In the genomic region with DNA sequence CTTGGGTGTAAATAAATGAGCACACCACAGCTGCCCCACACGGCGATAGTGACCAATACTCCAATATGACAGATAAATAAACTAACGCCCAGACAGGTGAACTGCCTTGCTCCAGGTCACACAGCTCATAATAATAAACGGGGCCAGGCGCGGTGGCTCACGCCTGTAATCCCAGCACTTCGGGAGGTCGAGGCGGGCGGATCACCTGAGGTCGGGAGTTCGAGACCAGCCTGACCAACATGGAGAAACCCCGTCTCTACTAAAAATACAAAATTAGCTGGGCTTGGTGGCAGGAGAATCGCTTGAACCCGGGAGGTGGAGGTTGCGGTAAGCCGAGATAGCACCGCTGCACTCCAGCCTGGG, we compare ENCODE assay signal across 8 cellular contexts. TPM values are rescaled to one million over a fixed set of nuclear protein-coding genes. Genes with fewer than 3 reads are reported as not detected.
DNase-seq lines count a peak whose midpoint lies in the region; ATAC-seq and TF ChIP-seq lines count a peak whose summit lies in the region.
"Not testable (repeated sequence)": the region's sequence is repeated elsewhere in the genome, so short reads cannot be mapped to it uniquely, and the experiment has no call there.

No MANE protein-coding gene starts in this region.

- peaks cover 16% of the 10 kb centered on the region for H3K23me2 ChIP-seq in H9 (ENCODE audit: insufficient read length, low read depth, low read length, poor library complexity, severe bottlenecking)

- not testable (repeated sequence) for H4K20me1 ChIP-seq in H9 (ENCODE audit: control insufficient read depth, insufficient read depth, insufficient read length)

- H3K36me3 ChIP-seq in heart left ventricle (peaks cover 0 to 35% (median 32%) of the 10 kb centered on the region in 9 donors), muscle layer of duodenum (ENCODE audit: control insufficient read depth in 1 of 2, insufficient read depth in 2 of 2, low read length in 2 of 2) (peaks cover 25 to 31% of the 10 kb centered on the region in 2 donors), skeletal muscle satellite cell (ENCODE audit: insufficient read depth, low read length) (peaks cover 37% of the 10 kb centered on the region)

- H3K4me1 Mint-ChIP-seq in H9, result peaks cover 64 to 69% of the 10 kb centered on the region in 2 experiments
- peaks cover 25% of the 10 kb centered on the region for H3K4me1 Mint-ChIP-seq in T-helper 17 cell
- H3K4me1 Mint-ChIP-seq in activated naive CD4-positive, alpha-beta T cell treated with anti-CD3 and anti-CD28 coated beads, Interleukin-2, amount 10 ng/mL, durations not matched to agents 7 days and 5 days, result peaks cover 24% of the 10 kb centered on the region
- peaks cover 76% of the 10 kb centered on the region for H3K4me1 Mint-ChIP-seq in chondrocyte (ENCODE audit: low read depth)
- H3K4me1 Mint-ChIP-seq in type B pancreatic cell (ENCODE audit: unreplicated experiment), result peaks cover 42% of the 10 kb centered on the region

- not testable (repeated sequence) for H3T11ph ChIP-seq in H9 (ENCODE audit: low read length)

- H3K27ac ChIP-seq in H9 (ENCODE audit: insufficient read length, low read depth, low read length); muscle layer of duodenum (ENCODE audit: low read length): not testable (repeated sequence)
- H3K27ac ChIP-seq in heart left ventricle, result peak overlapping the region; percentile 47 to 100 (median 93)

- H2BK20ac ChIP-seq in H9 (ENCODE audit: low read depth, low read length, poor library complexity, severe bottlenecking), result not testable (repeated sequence)

- peak; percentile 20 for DNase-seq in H9
- DNase-seq in T-helper 17 cell; activated naive CD4-positive, alpha-beta T cell treated with anti-CD3 and anti-CD28 coated beads, Interleukin-2, amount 10 ng/mL, durations not matched to agents 7 days and 5 days; heart left ventricle; type B pancreatic cell (ENCODE audit: extremely low spot score, unreplicated experiment): not testable (repeated sequence)
- DNase-seq in chondrocyte (ENCODE audit: low spot score), result peak; percentile 41

- H3K9ac ChIP-seq in H9 (ENCODE audit: extremely low read depth, insufficient read length, low read length); skeletal muscle satellite cell (ENCODE audit: low read depth, low read length): not testable (repeated sequence)

- intact Hi-C loops in heart left ventricle (cut with DNase I), result not testable (repeated sequence)

- H2AK5ac ChIP-seq in H9 (ENCODE audit: insufficient read length, low read length), result not testable (repeated sequence)

- H2AFZ ChIP-seq in H9 (ENCODE audit: low read length), result not testable (repeated sequence)

- not testable (repeated sequence) for H3K18ac ChIP-seq in H9 (ENCODE audit: insufficient read length, low read depth, low read length)

- H3K23ac ChIP-seq in H9 (ENCODE audit: insufficient read length, low read depth, low read length), result not testable (repeated sequence)

- not testable (repeated sequence) for H4K91ac ChIP-seq in H9 (ENCODE audit: insufficient read length, low read depth, low read length)

- H3K4me1 ChIP-seq in H9 (ENCODE audit: insufficient read depth, low read length), result peaks cover 13% of the 10 kb centered on the region
- H3K4me1 ChIP-seq in heart left ventricle, result peaks cover 0 to 72% (median 38%) of the 10 kb centered on the region in 12 donors
- peaks cover 8 to 51% of the 10 kb centered on the region in 2 donors for H3K4me1 ChIP-seq in muscle layer of duodenum (ENCODE audit: control insufficient read depth in 1 of 2, insufficient read depth in 2 of 2, low read length in 2 of 2)
- peaks cover 49% of the 10 kb centered on the region for H3K4me1 ChIP-seq in skeletal muscle satellite cell (ENCODE audit: control insufficient read depth, insufficient read depth, low read length)

- not testable (repeated sequence) for TF ChIP-seq CTCF in H9 (conservative IDR thresholded peaks at IDR 0.05); chondrocyte (IDR thresholded peaks at IDR 0.05); heart left ventricle (IDR thresholded peaks at IDR 0.05); type B pancreatic cell (conservative IDR thresholded peaks at IDR 0.05)

- H3K27me3 Mint-ChIP-seq in H9 (ENCODE audit: low read depth) (peaks cover 58% of the 10 kb centered on the region), T-helper 17 cell (peaks cover 13% of the 10 kb centered on the region), type B pancreatic cell (peaks cover 38% of the 10 kb centered on the region)
- peaks cover 76% of the 10 kb centered on the region for H3K27me3 Mint-ChIP-seq in activated naive CD4-positive, alpha-beta T cell treated with anti-CD3 and anti-CD28 coated beads, Interleukin-2, amount 10 ng/mL, durations not matched to agents 7 days and 5 days
- not testable (repeated sequence) for H3K27me3 Mint-ChIP-seq in chondrocyte (ENCODE audit: low read depth)

- not testable (repeated sequence) for H3K79me2 ChIP-seq in H9 (ENCODE audit: insufficient read depth, low read length)

- not testable (repeated sequence) for H4K8ac ChIP-seq in H9 (replicated peaks; ENCODE audit: insufficient read length, low read depth, low read length)

- not testable (repeated sequence) for TF ChIP-seq POLR2A in heart left ventricle (IDR thresholded peaks at IDR 0.05)

- not testable (repeated sequence) for H4K5ac ChIP-seq in H9 (ENCODE audit: insufficient read length, low read depth, low read length)

- not testable (repeated sequence) for H2BK120ac ChIP-seq in H9 (ENCODE audit: low read depth, low read length, poor library complexity, severe bottlenecking)

- H2BK5ac ChIP-seq in H9 (ENCODE audit: insufficient read length, low read length), result not testable (repeated sequence)

- not testable (repeated sequence) for H3K79me1 ChIP-seq in H9 (ENCODE audit: insufficient read depth, low read depth, low read length, poor library complexity, severe bottlenecking)

- H3K27me3 ChIP-seq in H9 (ENCODE audit: insufficient read depth, low read length), result peaks cover 39% of the 10 kb centered on the region
- peaks cover 0 to 18% (median 0%) of the 10 kb centered on the region in 9 donors for H3K27me3 ChIP-seq in heart left ventricle
- not testable (repeated sequence) for H3K27me3 ChIP-seq in muscle layer of duodenum (ENCODE audit: low read depth, low read length); skeletal muscle satellite cell (ENCODE audit: control insufficient read depth, insufficient read depth, low read length)

- H3K36me3 Mint-ChIP-seq in H9 (ENCODE audit: insufficient read depth in 1 of 3, low read depth in 3 of 3); T-helper 17 cell (ENCODE audit: low read depth); activated naive CD4-positive, alpha-beta T cell treated with anti-CD3 and anti-CD28 coated beads, Interleukin-2, amount 10 ng/mL, durations not matched to agents 7 days and 5 days; chondrocyte (ENCODE audit: low read depth); type B pancreatic cell: not testable (repeated sequence)

- no CpG with 5 or more reads among the region's 19 CpGs for WGBS in H9 (ENCODE audit: extremely low coverage, insufficient read length, low lambda C conversion rate)
- WGBS in heart left ventricle, 4 donors, result 52 to 71% (median 64%) methylated on average over 19 of the region's 19 CpGs

- not testable (repeated sequence) for H3K56ac ChIP-seq in H9 (ENCODE audit: insufficient read length, low read depth, low read length)

- H3K4me3 Mint-ChIP-seq in H9 (peak overlapping the region in 1 of 2 experiments; percentile 52; a peak in 3 of 5 replicates), T-helper 17 cell (peak overlapping the region; percentile 85), chondrocyte (ENCODE audit: unreplicated experiment) (peak overlapping the region; percentile 70), type B pancreatic cell (peak overlapping the region; percentile 71)
- peak overlapping the region; percentile 43 for H3K4me3 Mint-ChIP-seq in activated naive CD4-positive, alpha-beta T cell treated with anti-CD3 and anti-CD28 coated beads, Interleukin-2, amount 10 ng/mL, durations not matched to agents 7 days and 5 days

- peak overlapping the region in 11 of 12 donors; percentile 48 to 99 (median 79) for H3K4me3 ChIP-seq in heart left ventricle
- H3K4me3 ChIP-seq in muscle layer of duodenum (ENCODE audit: low read depth in 1 of 2, low read length in 2 of 2), result peak overlapping the region; percentile 42 to 60
- not testable (repeated sequence) for H3K4me3 ChIP-seq in skeletal muscle satellite cell (ENCODE audit: low read length)

- not testable (repeated sequence) for H2BK12ac ChIP-seq in H9 (ENCODE audit: insufficient read length, low read depth, low read length)

- not testable (repeated sequence) for H3K4ac ChIP-seq in H9 (ENCODE audit: low read depth, low read length)

- not testable (repeated sequence) for H3K9me3 Mint-ChIP-seq in H9; activated naive CD4-positive, alpha-beta T cell treated with anti-CD3 and anti-CD28 coated beads, Interleukin-2, amount 10 ng/mL, durations not matched to agents 7 days and 5 days; chondrocyte (ENCODE audit: low read depth); type B pancreatic cell

- not testable (repeated sequence) for ATAC-seq in T-helper 17 cell, heart left ventricle

- H3K9me3 ChIP-seq in H9 (ENCODE audit: control insufficient read depth, low read depth, low read length); T-helper 17 cell (ENCODE audit: control insufficient read depth, low read length, poor library complexity, severe bottlenecking); heart left ventricle; muscle layer of duodenum (ENCODE audit: control insufficient read depth in 1 of 2, low read length in 2 of 2); skeletal muscle satellite cell (replicated peaks; ENCODE audit: low read length): not testable (repeated sequence)

- H3K4me2 ChIP-seq in H9 (ENCODE audit: insufficient read depth, insufficient read length, low read length), result not testable (repeated sequence)
- peak overlapping the region; percentile 85 for H3K4me2 ChIP-seq in skeletal muscle satellite cell (ENCODE audit: low read length)

- not testable (repeated sequence) for H2BK15ac ChIP-seq in H9 (ENCODE audit: low read depth, low read length)

- CTCF ChIA-PET in activated naive CD4-positive, alpha-beta T cell treated with anti-CD3 and anti-CD28 coated beads, Interleukin-2, amount 10 ng/mL, durations not matched to agents 7 days and 5 days (lab: Charles Lee), result interaction anchor here (0.7 to 2.1 kb wide), 7 partner anchors 9 to 466 kb away, joined by 3 to 23 read pairs (median 3); no protein-coding TSS in a partner anchor

- H3K27ac Mint-ChIP-seq in H9; T-helper 17 cell; activated naive CD4-positive, alpha-beta T cell treated with anti-CD3 and anti-CD28 coated beads, Interleukin-2, amount 10 ng/mL, durations not matched to agents 7 days and 5 days: not testable (repeated sequence)
- H3K27ac Mint-ChIP-seq in chondrocyte (ENCODE audit: unreplicated experiment) (peak overlapping the region; percentile 88), type B pancreatic cell (peak overlapping the region; percentile 49)

- H3K14ac ChIP-seq in H9 (ENCODE audit: insufficient read depth, low read length), result not testable (repeated sequence)

RNA-seq across cellular contexts. Expression of gene PHLDB1, which starts 4.0 kb away (rescaled TPM):
- total RNA-seq in H9 (2021) (55.7 and 56.0 TPM in 2 replicates), T-helper 17 cell (1 to 10 TPM; 1.8 to 2.6 TPM), chondrocyte (164 to 271 TPM (median 179 TPM) in 3 replicates), heart left ventricle (100 to 1,000 TPM in 7 of 9 donors, 10 to 100 TPM in 2; 86.0 to 124 (median 113) TPM), type B pancreatic cell (ENCODE audit: low replicate concordance) (21.2 and 63.1 TPM in 2 replicates)
- polyA plus RNA-seq in heart left ventricle, result 100 to 1,000 TPM; 104 to 129 TPM
- 107 and 124 TPM in 2 replicates for total RNA-seq in skeletal muscle satellite cell (2012; rRNA removed)

RNA-seq across cellular contexts. Expression of gene ARCN1, which starts 39.2 kb away (rescaled TPM):
- 152 TPM in 2 replicates for total RNA-seq in H9 (2021)
- 10 to 100 TPM; 86.2 to 87.5 TPM for total RNA-seq in T-helper 17 cell
- 233 to 265 TPM (median 240 TPM) in 3 replicates for total RNA-seq in chondrocyte
- 100 to 1,000 TPM in 4 of 9 donors, 10 to 100 TPM in 5; 87.6 to 127 (median 99.6) TPM for total RNA-seq in heart left ventricle
- 100 to 1,000 TPM in 1 of 2 donors, 10 to 100 TPM in 1; 53.1 to 107 TPM for polyA plus RNA-seq in heart left ventricle
- 161 and 162 TPM in 2 replicates for total RNA-seq in skeletal muscle satellite cell (2012; rRNA removed)
- 139 and 175 TPM in 2 replicates for total RNA-seq in type B pancreatic cell (ENCODE audit: low replicate concordance)

RNA-seq across cellular contexts. Expression of gene IFT46, which starts 45.7 kb away (rescaled TPM):
- total RNA-seq in H9 (2021) (10.3 and 11.5 TPM in 2 replicates), T-helper 17 cell (1 to 10 TPM; 5.2 to 5.7 TPM), chondrocyte (16.2 to 22.7 TPM (median 16.6 TPM) in 3 replicates), heart left ventricle (10 to 100 TPM; 14.7 to 39.0 (median 21.7) TPM), type B pancreatic cell (ENCODE audit: low replicate concordance) (18.9 and 28.7 TPM in 2 replicates)
- 10 to 100 TPM; 22.9 to 29.1 TPM for polyA plus RNA-seq in heart left ventricle
- 31.2 and 40.6 TPM in 2 replicates for total RNA-seq in skeletal muscle satellite cell (2012; rRNA removed)
